Comparison of ENCODE assay signal across 12 cellular contexts in the genomic region with DNA sequence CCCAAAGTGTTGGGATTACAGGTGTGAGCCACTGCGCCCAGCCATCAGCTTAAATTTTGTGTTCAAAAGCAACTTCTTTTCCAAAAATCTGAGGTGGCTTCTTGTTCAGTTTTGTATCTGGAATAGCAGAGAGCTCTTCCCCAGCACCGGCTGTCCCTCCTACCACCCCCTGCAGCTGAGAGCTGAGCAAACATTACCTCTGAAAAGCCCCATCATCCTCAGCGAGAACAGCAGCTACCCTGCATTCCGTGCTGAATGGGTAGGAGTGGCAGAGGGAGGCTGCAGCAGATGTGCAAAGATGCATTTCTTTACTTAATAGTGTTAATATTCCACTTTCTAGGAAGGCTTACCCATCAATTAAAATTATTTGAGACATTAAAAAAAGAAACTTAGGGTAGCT. TPM values are rescaled to one million over a fixed set of nuclear protein-coding genes. Genes with fewer than 3 reads are reported as not detected.
DNase-seq lines count a peak whose midpoint lies in the region; ATAC-seq, FAIRE-seq and TF ChIP-seq lines count a peak whose summit lies in the region.
"Had no signal": no experiment of that assay in that cellular context is flagged by ENCODE, and none has a peak within 500 bp of the region (broad histone marks: within the 10 kb centered on the region; RNA-seq: fewer than 3 reads in every experiment).

No MANE protein-coding gene starts in this region.

- peak overlapping the region; percentile 38 to 92 (median 88) for H3K27ac Mint-ChIP-seq in immature natural killer cell

- peaks cover 2 to 5% (median 3%) of the 10 kb centered on the region in 3 donors for H3K27me3 Mint-ChIP-seq in immature natural killer cell (ENCODE audit: low read depth in 3 of 3)

- no peaks in the 10 kb centered on the region; the same call in 1 of the 2 replicates for H3K36me3 ChIP-seq in H7 (replicated peaks; ENCODE audit: control insufficient read depth, insufficient read depth, low read length)

- H3K4me1 Mint-ChIP-seq in immature natural killer cell = peaks cover 81 to 86% of the 10 kb centered on the region in 2 donors

- no peak for TF ChIP-seq POLR2A in GM12891 (IDR thresholded peaks at IDR 0.05; ENCODE audit: low read depth, low read length)

- H3K36me3 Mint-ChIP-seq in immature natural killer cell = peaks cover 0 to 9% (median 4%) of the 10 kb centered on the region in 3 donors

- DNase-seq in NCI-H2081 (lab: John Stamatoyannopoulos, UW) (peak; percentile 52 to 73), NCI-H2081 treated with DMSO at 0.1 percent for 48 hours (lab: John Stamatoyannopoulos, UW) (no peak), H7 (peak; percentile 33), SHP77 (lab: John Stamatoyannopoulos, UW) (peak; percentile 81 to 86), immature natural killer cell (no peak), GM12891 (ENCODE audit: insufficient read length, low spot score) (no peak), Right ventricle myocardium superior (no peak), HUDEP-2 (lab: John Stamatoyannopoulos, UW; ENCODE audit: unreplicated experiment in 76 of 76) (no peak)
- DNase-seq: mucosa of descending colon, PC-3 had no signal

- no peak for FAIRE-seq in GM12891 (lab: Jason Lieb, UNC)
- FAIRE-seq: A204.1 had no signal

- H3K4me3 ChIP-seq in H7 (ENCODE audit: insufficient read depth, low read depth, low read length) = no peak overlapping the region
- H3K4me3 ChIP-seq: esophagus muscularis mucosa, mucosa of descending colon had no signal

- peak overlapping the region in 4 of 5 donors; percentile 58 to 78 (median 66) for H3K4me3 Mint-ChIP-seq in immature natural killer cell

- intact Hi-C loops in Right ventricle myocardium superior (cut with DNase I) = no loop called here

- H3K27me3 ChIP-seq in H7 (ENCODE audit: control insufficient read depth, insufficient read depth, low read length) = no peaks in the 10 kb centered on the region
- H3K27me3 ChIP-seq: esophagus muscularis mucosa had no signal

- no peaks in the 10 kb centered on the region for H3K9me3 Mint-ChIP-seq in immature natural killer cell

- ATAC-seq in Right ventricle myocardium superior (ENCODE audit: poor library complexity) = no peak
- ATAC-seq: mucosa of descending colon, PC-3 had no signal

TF ChIP-seq in GM12891, 5 proteins besides CTCF, POLR2A, EP300 and RAD21:
- TF ChIP-seq POU2F2 (IDR thresholded peaks at IDR 0.05; ENCODE audit: low read depth, low read length) (no peak), TAF1 (IDR thresholded peaks at IDR 0.05; ENCODE audit: low read depth, low read length) (no peak), PAX5 (IDR thresholded peaks at IDR 0.05; ENCODE audit: insufficient read depth, low read length, severe bottlenecking) (no peak), SPI1 (IDR thresholded peaks at IDR 0.05; ENCODE audit: low read depth, low read length) (no peak), POLR2AphosphoS5 (IDR thresholded peaks at IDR 0.05; ENCODE audit: low read depth, low read length) (no peak)

RNA-seq across cellular contexts. Expression of gene CCM2, which starts 31.8 kb away (rescaled TPM):
- 42.4 and 43.9 TPM in 2 replicates for total RNA-seq in H7 (2014; rRNA removed; shearing (Covaris generic))
- 100 to 1,000 TPM in 2 of 3 donors, 10 to 100 TPM in 1; 60.4 to 120 (median 103) TPM for polyA plus RNA-seq in immature natural killer cell
- polyA plus RNA-seq in GM12891 (2012; ENCODE audit: low read depth, missing spikeins) = 64.9 TPM
- 30.3 TPM for total RNA-seq in Right ventricle myocardium superior

RNA-seq across cellular contexts. Expression of gene MYO1G, which starts 53.0 kb away (rescaled TPM):
- not detected in 2 replicates for total RNA-seq in H7 (2014; rRNA removed; shearing (Covaris generic))
- 100 to 1,000 TPM; 139 to 261 (median 139) TPM for polyA plus RNA-seq in immature natural killer cell
- 203 TPM for polyA plus RNA-seq in GM12891 (2012; ENCODE audit: low read depth, missing spikeins)
- total RNA-seq in Right ventricle myocardium superior = 0.97 TPM

RNA-seq across cellular contexts. Expression of gene NACAD, which starts 56.9 kb away (rescaled TPM):
- total RNA-seq in H7 (2014; rRNA removed; shearing (Covaris generic)) = 1.5 and 1.7 TPM in 2 replicates
- polyA plus RNA-seq in immature natural killer cell = under 1 TPM in 2 of 3 donors, not detected in 1; 0.26 to 0.65 TPM
- polyA plus RNA-seq in GM12891 (2012; ENCODE audit: low read depth, missing spikeins) = 0.03 TPM
- total RNA-seq in Right ventricle myocardium superior = 4.7 TPM

Comparison
In these comparisons a context has a peak if more than half of its experiments do, and no peak if none do; other contexts are left out.
1. DNase-seq: peak in NCI-H2081 (2 of 2), H7 (single experiment) and SHP77 (2 of 2); none in NCI-H2081 treated with DMSO at 0.1 percent for 48 hours (single experiment), immature natural killer cell (0 of 3), GM12891 (single experiment), Right ventricle myocardium superior (single experiment) and HUDEP-2 (0 of 76).